In the genomic region with DNA sequence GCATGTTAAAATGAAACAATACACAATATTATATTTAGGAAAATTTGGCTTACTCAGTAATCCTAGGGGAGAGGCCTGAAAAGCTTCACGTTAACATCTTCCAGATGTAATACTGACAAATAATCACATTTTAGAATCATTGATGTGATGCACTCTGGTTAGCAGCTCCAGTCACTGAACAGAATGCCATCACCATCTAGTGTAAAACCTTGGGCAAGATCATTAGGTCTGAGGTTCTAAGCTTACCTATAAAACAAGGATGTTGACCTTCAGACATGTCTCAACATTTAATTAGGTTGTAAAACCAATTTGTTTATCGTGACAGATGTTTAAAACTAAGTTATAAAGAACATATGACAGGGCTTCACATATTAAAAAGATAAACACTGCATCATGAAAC, we compare ENCODE assay signal across 24 cellular contexts.
"Had no signal": no experiment of that assay in that cellular context is flagged by ENCODE, and none has a peak within 500 bp of the region (broad histone marks: within the 10 kb centered on the region; RNA-seq: fewer than 3 reads in every experiment).

No MANE protein-coding gene starts in this region.

- H3K4me3 ChIP-seq: heart left ventricle, neural progenitor cell, right lobe of liver, upper lobe of left lung had no signal

- H3K36me3 Mint-ChIP-seq: activated naive CD4-positive, alpha-beta T cell treated with anti-CD3 and anti-CD28 coated beads, Interleukin-2, amount 10 ng/mL, durations not matched to agents 7 days and 5 days; mesothelial cell of epicardium; naive thymus-derived CD8-positive, alpha-beta T cell; neural progenitor cell had no signal

- H3K27me3 ChIP-seq: heart left ventricle, neural progenitor cell, right lobe of liver, upper lobe of left lung had no signal

- H3K27ac ChIP-seq: heart left ventricle, neural progenitor cell, right lobe of liver, upper lobe of left lung had no signal

- H2AFZ ChIP-seq: neural progenitor cell had no signal

- H3K36me3 ChIP-seq: heart left ventricle, neural progenitor cell, right lobe of liver, upper lobe of left lung had no signal

- FAIRE-seq: islet of Langerhans had no signal

- H3K27me3 Mint-ChIP-seq: activated B cell treated with CpG ODN at 0.5 μM for 24 hours; activated CD4-positive, alpha-beta T cell treated with anti-CD3 and anti-CD28 coated beads for 36 hours; activated naive CD4-positive, alpha-beta T cell treated with anti-CD3 and anti-CD28 coated beads, Interleukin-2, amount 10 ng/mL, durations not matched to agents 7 days and 5 days; naive thymus-derived CD8-positive, alpha-beta T cell had no signal

- DNase-seq: activated B cell treated with CpG ODN at 0.5 μM for 24 hours; activated CD4-positive, alpha-beta T cell treated with anti-CD3 and anti-CD28 coated beads for 36 hours; activated CD4-positive, alpha-beta T cell treated with anti-CD3 and anti-CD28 coated beads, Interleukin-2, amount 50 U/mL, for 4 hours; activated effector memory CD4-positive, alpha-beta T cell treated with anti-CD3 and anti-CD28 coated beads, Interleukin-2, amount 50 U/mL, for 16 hours; activated naive CD4-positive, alpha-beta T cell treated with anti-CD3 and anti-CD28 coated beads, Interleukin-2, amount 10 ng/mL, durations not matched to agents 7 days and 5 days; activated T-cell treated with anti-CD3 and anti-CD28 coated beads, Interleukin-2, amount 50 U/mL, for 48 hours; cerebellar nuclear complex; cortex of kidney; heart left ventricle; left ventricle myocardium superior; mammary epithelial cell; naive thymus-derived CD8-positive, alpha-beta T cell; posterior cingulate gyrus; right lobe of liver; small intestine; stimulated activated CD4-positive, alpha-beta T cell treated with anti-CD3 and anti-CD28 coated beads, Interleukin-15, amount 100 ng/mL, for 24 hours; stimulated activated CD4-positive, alpha-beta T cell treated with anti-CD3 and anti-CD28 coated beads, Interleukin-2, amount 100 ng/mL, for 48 hours; stimulated activated naive CD4-positive, alpha-beta T cell; T1000; upper lobe of left lung had no signal

- H3K27ac Mint-ChIP-seq: activated B cell treated with CpG ODN at 0.5 μM for 24 hours; activated CD4-positive, alpha-beta T cell treated with anti-CD3 and anti-CD28 coated beads for 36 hours; activated naive CD4-positive, alpha-beta T cell treated with anti-CD3 and anti-CD28 coated beads, Interleukin-2, amount 10 ng/mL, durations not matched to agents 7 days and 5 days; mesothelial cell of epicardium; naive thymus-derived CD8-positive, alpha-beta T cell; neural progenitor cell; T-helper 1 cell treated with Interleukin-12 subunit alpha and Interleukin-12 subunit beta and Interleukin-4 antibody, amounts not matched to agents 30 μg/mL and 1 μg/mL, for 36 hours had no signal

- H3K4me1 ChIP-seq: heart left ventricle, neural progenitor cell, right lobe of liver, upper lobe of left lung had no signal

- H3K9me3 ChIP-seq: right lobe of liver had no signal

- ATAC-seq: activated CD4-positive, alpha-beta T cell treated with anti-CD3 and anti-CD28 coated beads for 36 hours; heart left ventricle; left ventricle myocardium superior; naive thymus-derived CD8-positive, alpha-beta T cell; right lobe of liver had no signal

- H3K4me2 ChIP-seq: neural progenitor cell had no signal

- H3K9ac ChIP-seq: neural progenitor cell had no signal

- H3K4me3 Mint-ChIP-seq: activated B cell treated with CpG ODN at 0.5 μM for 24 hours; activated CD4-positive, alpha-beta T cell treated with anti-CD3 and anti-CD28 coated beads for 36 hours; activated naive CD4-positive, alpha-beta T cell treated with anti-CD3 and anti-CD28 coated beads, Interleukin-2, amount 10 ng/mL, durations not matched to agents 7 days and 5 days; mesothelial cell of epicardium; naive thymus-derived CD8-positive, alpha-beta T cell; neural progenitor cell; T-helper 1 cell treated with Interleukin-12 subunit alpha and Interleukin-12 subunit beta and Interleukin-4 antibody, amounts not matched to agents 30 μg/mL and 1 μg/mL, for 36 hours had no signal

- H3K4me1 Mint-ChIP-seq: activated B cell treated with CpG ODN at 0.5 μM for 24 hours; activated CD4-positive, alpha-beta T cell treated with anti-CD3 and anti-CD28 coated beads for 36 hours; activated naive CD4-positive, alpha-beta T cell treated with anti-CD3 and anti-CD28 coated beads, Interleukin-2, amount 10 ng/mL, durations not matched to agents 7 days and 5 days; mesothelial cell of epicardium; naive thymus-derived CD8-positive, alpha-beta T cell; neural progenitor cell had no signal
